Comparison of ENCODE assay signal across 11 cellular contexts in the genomic region with DNA sequence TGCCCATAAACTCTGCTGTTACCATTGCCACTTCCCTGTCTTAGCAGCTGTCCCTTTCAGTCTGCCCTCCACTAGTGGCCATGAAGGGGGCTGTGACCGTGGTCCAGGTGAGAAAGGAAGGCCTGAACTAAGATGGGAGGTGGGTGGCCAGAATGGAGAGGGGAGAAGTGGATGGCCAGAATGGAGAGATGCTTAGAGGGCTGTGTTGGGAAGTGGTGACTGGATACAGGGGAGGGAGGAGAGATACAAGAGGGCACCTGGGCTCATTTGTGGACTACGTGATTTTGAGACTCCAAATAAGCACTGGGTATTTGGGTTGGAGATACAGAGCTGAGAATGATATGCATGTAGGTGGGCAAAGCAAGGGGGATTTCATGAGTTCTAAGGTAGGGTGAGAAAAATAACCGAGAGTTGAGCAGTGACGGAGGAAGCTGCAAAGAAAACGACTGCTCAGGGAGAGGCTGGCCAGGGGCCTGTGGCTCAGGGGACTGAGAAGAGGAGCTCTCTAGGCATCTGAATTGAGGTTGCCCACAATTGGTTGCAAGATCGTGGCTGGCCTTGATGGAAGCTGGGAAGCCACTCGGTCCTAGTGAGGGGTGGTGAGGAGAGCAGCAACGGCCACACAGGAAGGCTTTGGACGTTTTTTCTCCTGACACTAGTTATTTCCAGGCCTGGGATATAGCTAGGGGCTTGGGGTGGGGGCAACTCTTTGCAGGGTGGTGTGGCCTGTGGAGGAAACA. TPM values are rescaled to one million over a fixed set of nuclear protein-coding genes. Genes with fewer than 3 reads are reported as not detected.
A peak's percentile ranks its signal among the peaks of the same experiment; 100 is the strongest.
DNase-seq lines count a peak whose midpoint lies in the region; ATAC-seq and TF ChIP-seq lines count a peak whose summit lies in the region.
"Had no signal": no experiment of that assay in that cellular context is flagged by ENCODE, and none has a peak within 500 bp of the region (broad histone marks: within the 10 kb centered on the region; RNA-seq: fewer than 3 reads in every experiment).

No MANE protein-coding gene starts in this region.

- CTCF ChIA-PET in activated naive CD4-positive, alpha-beta T cell treated with anti-CD3 and anti-CD28 coated beads for 36 hours (lab: Charles Lee) = interaction anchor here (0.8 to 1.2 kb wide), 3 partner anchors 9 to 182 kb away, joined by 3 to 5 read pairs (median 3); no protein-coding TSS in a partner anchor

- H3K27ac ChIP-seq in dorsolateral prefrontal cortex = peak overlapping the region in 36 of 59 donors; percentile 3 to 81 (median 42)
- H3K27ac ChIP-seq: thyroid gland had no signal

- no peak for TF ChIP-seq CTCF in dorsolateral prefrontal cortex (IDR thresholded peaks at IDR 0.05 in 54 of 56, conservative IDR thresholded peaks at IDR 0.05 in 2 of 56; ENCODE audit: low read depth in 1 of 56, partially characterized antibody in 56 of 56)

- peaks cover 44% of the 10 kb centered on the region for H3K4me1 Mint-ChIP-seq in activated naive CD4-positive, alpha-beta T cell treated with anti-CD3 and anti-CD28 coated beads for 36 hours (ENCODE audit: low read depth)
- H3K4me1 Mint-ChIP-seq in stimulated activated memory B cell treated with anti-CD40 and anti-IgM and Interleukin-4, amounts not matched to agents 10 μg/mL and 1 μg/mL and 100 μg/mL, for 72 hours = peaks cover 53% of the 10 kb centered on the region

- no peak overlapping the region for H3K4me3 ChIP-seq in dorsolateral prefrontal cortex
- H3K4me3 ChIP-seq: thyroid gland had no signal

- peaks cover 18% of the 10 kb centered on the region for H3K36me3 Mint-ChIP-seq in activated naive CD4-positive, alpha-beta T cell treated with anti-CD3 and anti-CD28 coated beads for 36 hours (ENCODE audit: low read depth)
- peaks cover 47% of the 10 kb centered on the region for H3K36me3 Mint-ChIP-seq in stimulated activated memory B cell treated with anti-CD40 and anti-IgM and Interleukin-4, amounts not matched to agents 10 μg/mL and 1 μg/mL and 100 μg/mL, for 72 hours

- no peak overlapping the region for H3K4me3 Mint-ChIP-seq in activated naive CD4-positive, alpha-beta T cell treated with anti-CD3 and anti-CD28 coated beads for 36 hours
- no peak overlapping the region for H3K4me3 Mint-ChIP-seq in stimulated activated memory B cell treated with anti-CD40 and anti-IgM and Interleukin-4, amounts not matched to agents 10 μg/mL and 1 μg/mL and 100 μg/mL, for 72 hours

- H3K27me3 ChIP-seq in dorsolateral prefrontal cortex = no peaks in the 10 kb centered on the region
- H3K27me3 ChIP-seq: thyroid gland had no signal

- no peaks in the 10 kb centered on the region for H3K9me3 Mint-ChIP-seq in activated naive CD4-positive, alpha-beta T cell treated with anti-CD3 and anti-CD28 coated beads for 36 hours
- no peaks in the 10 kb centered on the region for H3K9me3 Mint-ChIP-seq in stimulated activated memory B cell treated with anti-CD40 and anti-IgM and Interleukin-4, amounts not matched to agents 10 μg/mL and 1 μg/mL and 100 μg/mL, for 72 hours

- intact Hi-C loops in activated naive CD4-positive, alpha-beta T cell treated with anti-CD3 and anti-CD28 coated beads for 36 hours (cut with micrococcal nuclease) = loop anchor here (5.0 kb wide), 1 partner anchor 34 kb away; no protein-coding TSS in a partner anchor
- intact Hi-C loops in dorsolateral prefrontal cortex (cut with DNase I) = loop anchor here in 1 of 2 donors (5.0 to 10.0 kb wide), 2 partner anchors 39 to 89 kb away; partner anchors contain the start of genes PANK2 and RNF24

- no peaks in the 10 kb centered on the region for H3K27me3 Mint-ChIP-seq in activated naive CD4-positive, alpha-beta T cell treated with anti-CD3 and anti-CD28 coated beads for 36 hours (ENCODE audit: low read depth)
- H3K27me3 Mint-ChIP-seq in stimulated activated memory B cell treated with anti-CD40 and anti-IgM and Interleukin-4, amounts not matched to agents 10 μg/mL and 1 μg/mL and 100 μg/mL, for 72 hours = no peaks in the 10 kb centered on the region

- H3K27ac Mint-ChIP-seq in activated naive CD4-positive, alpha-beta T cell treated with anti-CD3 and anti-CD28 coated beads for 36 hours = peak overlapping the region; percentile 61
- H3K27ac Mint-ChIP-seq in stimulated activated memory B cell treated with anti-CD40 and anti-IgM and Interleukin-4, amounts not matched to agents 10 μg/mL and 1 μg/mL and 100 μg/mL, for 72 hours = peak overlapping the region; percentile 20

- ATAC-seq in stimulated activated memory B cell treated with anti-CD40 and anti-IgM and Interleukin-4, amounts not matched to agents 10 μg/mL and 1 μg/mL and 100 μg/mL, for 72 hours = no peak

- no peak for DNase-seq in activated naive CD4-positive, alpha-beta T cell treated with anti-CD3 and anti-CD28 coated beads for 36 hours
- DNase-seq in activated naive CD4-positive, alpha-beta T cell treated with anti-CD3 and anti-CD28 coated beads, Interleukin-2, amount 50 U/mL, for 16 hours = no peak
- DNase-seq in OCI-M1 (lab: John Stamatoyannopoulos, UW) (peak; percentile 49), dorsolateral prefrontal cortex (no peak), cerebellum (ENCODE audit: low spot score) (no peak), NCI-H526 treated with DMSO at 0.1 percent for 48 hours (lab: John Stamatoyannopoulos, UW) (no peak), ecto neural progenitor cell (ENCODE audit: low spot score) (no peak)
- DNase-seq: activated gamma-delta T cell, NCI-H2081 treated with DMSO at 0.1 percent for 48 hours, thyroid gland had no signal

RNA-seq across cellular contexts. Expression of gene PANK2, which starts 36.9 kb away (rescaled TPM):
- total RNA-seq in activated naive CD4-positive, alpha-beta T cell treated with anti-CD3 and anti-CD28 coated beads for 36 hours = 10 to 100 TPM; 39.8 to 44.7 TPM
- total RNA-seq in dorsolateral prefrontal cortex = 10 to 100 TPM; 41.7 to 82.4 (median 57.8) TPM
- total RNA-seq in cerebellum = 34.8 TPM
